In genomic region chr22:45435544-45436139, GRCh38 we compare ENCODE assay signal across 8 cellular contexts. TPM values are rescaled to one million over a fixed set of nuclear protein-coding genes. Genes with fewer than 3 reads are reported as not detected.
DNase-seq lines count a peak whose midpoint lies in the region; ATAC-seq and TF ChIP-seq lines count a peak whose summit lies in the region.

No MANE protein-coding gene starts in this region.

- intact Hi-C loops in thyroid gland (cut with DNase I) = loop anchor here (10.0 kb wide), 1 partner anchor 111 kb away; no protein-coding TSS in a partner anchor

- no peak overlapping the region for H3K9ac ChIP-seq in parathyroid adenoma

- H3K4me1 ChIP-seq in cardiac muscle cell (ENCODE audit: low read depth) = peaks cover 6% of the 10 kb centered on the region
- no peaks in the 10 kb centered on the region for H3K4me1 ChIP-seq in parathyroid adenoma
- H3K4me1 ChIP-seq in thyroid gland = peaks cover 10 to 12% of the 10 kb centered on the region in 2 donors

- peak; percentile 68 for DNase-seq in GDM1 (lab: John Stamatoyannopoulos, UW)
- peak; percentile 85 for DNase-seq in NAMALWA (ENCODE audit: low spot score)
- peak; percentile 31 to 74 for DNase-seq in SW 1271 (lab: John Stamatoyannopoulos, UW)
- DNase-seq in activated naive CD8-positive, alpha-beta T cell treated with anti-CD3 and anti-CD28 coated beads, Interleukin-2, amount 50 U/mL, for 16 hours (ENCODE audit: low read depth, low spot score) = peak; percentile 62
- peak; percentile 90 to 95 for DNase-seq in cardiac muscle cell (ENCODE audit: low read depth in 1 of 2, low spot score in 1 of 2)
- DNase-seq in thyroid gland = peak; percentile 92 to 94

- no peaks in the 10 kb centered on the region for H3K79me2 ChIP-seq in parathyroid adenoma

- H3K27ac ChIP-seq in cardiac muscle cell = peak overlapping the region; percentile 65
- peak overlapping the region; percentile 47 for H3K27ac ChIP-seq in parathyroid adenoma
- H3K27ac ChIP-seq in thyroid gland = peak overlapping the region in 2 of 3 donors; percentile 11 to 60

- H3K4me3 ChIP-seq in cardiac muscle cell = no peak overlapping the region
- no peak overlapping the region for H3K4me3 ChIP-seq in parathyroid adenoma (ENCODE audit: low read depth, low read length)
- no peak overlapping the region for H3K4me3 ChIP-seq in thyroid gland (replicated peaks in 1 of 3)

- peak overlapping the region; percentile 17 for H3K4me2 ChIP-seq in parathyroid adenoma (ENCODE audit: low read length)

- TF ChIP-seq POLR2A in thyroid gland (IDR thresholded peaks at IDR 0.05) = peak in 1 of 2 donors; percentile 13

- ATAC-seq in GM21529 (IDR thresholded peaks at IDR 0.05; ENCODE audit: unreplicated experiment) = no peak

- H2AFZ ChIP-seq in parathyroid adenoma = peak overlapping the region; percentile 57

- H3K9me3 ChIP-seq in cardiac muscle cell (ENCODE audit: low read depth) = no peaks in the 10 kb centered on the region
- no peaks in the 10 kb centered on the region for H3K9me3 ChIP-seq in parathyroid adenoma (ENCODE audit: control insufficient read depth, low read length)
- no peaks in the 10 kb centered on the region for H3K9me3 ChIP-seq in thyroid gland

- H3K36me3 ChIP-seq in cardiac muscle cell = no peaks in the 10 kb centered on the region
- H3K36me3 ChIP-seq in parathyroid adenoma (ENCODE audit: control insufficient read depth, insufficient read depth, low read length) = no peaks in the 10 kb centered on the region
- no peaks in the 10 kb centered on the region for H3K36me3 ChIP-seq in thyroid gland

- H3K27me3 ChIP-seq in cardiac muscle cell (no peaks in the 10 kb centered on the region), parathyroid adenoma (ENCODE audit: control insufficient read depth, insufficient read depth, low read length) (no peaks in the 10 kb centered on the region), thyroid gland (no peaks in the 10 kb centered on the region)

- WGBS in thyroid gland, 2 donors = 7% methylated on average over 19 to 20 of the region's 20 CpGs

- TF ChIP-seq CTCF in cardiac muscle cell (IDR thresholded peaks at IDR 0.05; ENCODE audit: low read depth, low read length) (peak; percentile 95), parathyroid adenoma (IDR thresholded peaks at IDR 0.05) (peak; percentile 77), thyroid gland (IDR thresholded peaks at IDR 0.05) (peak; percentile 95 to 99 (median 96))

RNA-seq across cellular contexts. Expression of gene RIBC2, which starts 22.1 kb away (rescaled TPM):
- total RNA-seq in cardiac muscle cell (0.60 and 0.67 TPM in 2 replicates), thyroid gland (1 to 10 TPM in 1 of 4 donors, under 1 TPM in 1, not detected in 2; 0.45 to 4.2 TPM)
- 0.35 and 0.56 TPM in 2 replicates for polyA plus RNA-seq in cardiac muscle cell

RNA-seq across cellular contexts. Expression of gene SMC1B, which starts 22.2 kb away (rescaled TPM):
- 0.15 TPM in 1 of 2 replicates, not detected in the other for total RNA-seq in cardiac muscle cell
- 0.04 TPM in 1 of 2 replicates, not detected in the other for polyA plus RNA-seq in cardiac muscle cell
- under 1 TPM in 1 of 4 donors, not detected in 3; 0.13 TPM for total RNA-seq in thyroid gland
